Comparison of ENCODE assay signal across 23 cellular contexts in the genomic region with DNA sequence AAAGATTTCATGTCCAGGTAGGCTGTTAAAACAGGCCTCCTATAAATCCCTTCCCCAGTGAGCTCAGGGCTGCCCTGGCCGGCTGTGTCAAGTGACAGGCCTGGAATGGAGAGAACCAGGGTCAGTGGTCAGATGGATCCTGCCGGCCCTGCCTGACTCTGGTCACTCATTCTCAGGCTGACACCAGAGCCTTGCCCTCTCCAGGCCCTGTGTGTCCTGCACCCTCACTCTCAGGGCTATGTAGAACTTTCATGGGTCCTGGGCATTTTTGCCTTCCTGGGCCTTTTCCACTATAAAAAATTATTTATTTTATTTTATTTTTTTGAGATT.
"Had no signal": no experiment of that assay in that cellular context is flagged by ENCODE, and none has a peak within 500 bp of the region (broad histone marks: within the 10 kb centered on the region; RNA-seq: fewer than 3 reads in every experiment).

No MANE protein-coding gene starts in this region.

- H3K9me3 Mint-ChIP-seq: activated CD4-positive, alpha-beta memory T cell treated with anti-CD3 and anti-CD28 coated beads for 36 hours; activated CD4-positive, alpha-beta T cell treated with anti-CD3 and anti-CD28 coated beads, Interleukin-2, amount 10 ng/mL, durations not matched to agents 7 days and 5 days; activated naive CD4-positive, alpha-beta T cell treated with anti-CD3 and anti-CD28 coated beads for 36 hours; activated T-helper 17 cell treated with anti-CD3 and anti-CD28 coated beads, Interleukin-2, amount 50 U/mL, for 72 hours; brain had no signal

- ATAC-seq: activated T-helper 17 cell treated with anti-CD3 and anti-CD28 coated beads, Interleukin-2, amount 50 U/mL, for 72 hours; K562 had no signal

- H3K27ac ChIP-seq: SK-N-MC, VCaP had no signal

- H3K36me3 Mint-ChIP-seq: activated CD4-positive, alpha-beta memory T cell treated with anti-CD3 and anti-CD28 coated beads for 36 hours; activated naive CD8-positive, alpha-beta T cell; brain had no signal

- H3K27ac Mint-ChIP-seq: activated CD4-positive, alpha-beta memory T cell treated with anti-CD3 and anti-CD28 coated beads for 36 hours; activated CD4-positive, alpha-beta T cell treated with anti-CD3 and anti-CD28 coated beads, Interleukin-2, amount 10 ng/mL, durations not matched to agents 7 days and 5 days; activated naive CD4-positive, alpha-beta T cell treated with anti-CD3 and anti-CD28 coated beads for 36 hours; activated naive CD8-positive, alpha-beta T cell; activated T-helper 17 cell treated with anti-CD3 and anti-CD28 coated beads, Interleukin-2, amount 50 U/mL, for 72 hours had no signal

- H3K4me3 ChIP-seq: K562, SK-N-MC had no signal

- FAIRE-seq: astrocyte, K562 had no signal

- H3K4me3 Mint-ChIP-seq: activated CD4-positive, alpha-beta memory T cell treated with anti-CD3 and anti-CD28 coated beads for 36 hours; activated CD4-positive, alpha-beta T cell treated with anti-CD3 and anti-CD28 coated beads, Interleukin-2, amount 10 ng/mL, durations not matched to agents 7 days and 5 days; activated naive CD4-positive, alpha-beta T cell treated with anti-CD3 and anti-CD28 coated beads for 36 hours; activated naive CD8-positive, alpha-beta T cell; activated T-helper 17 cell treated with anti-CD3 and anti-CD28 coated beads, Interleukin-2, amount 50 U/mL, for 72 hours; brain had no signal

- H3K4me1 Mint-ChIP-seq: activated CD4-positive, alpha-beta T cell treated with anti-CD3 and anti-CD28 coated beads, Interleukin-2, amount 10 ng/mL, durations not matched to agents 7 days and 5 days; activated T-helper 17 cell treated with anti-CD3 and anti-CD28 coated beads, Interleukin-2, amount 50 U/mL, for 72 hours had no signal

- H3K27me3 Mint-ChIP-seq: activated CD4-positive, alpha-beta T cell treated with anti-CD3 and anti-CD28 coated beads, Interleukin-2, amount 10 ng/mL, durations not matched to agents 7 days and 5 days; activated naive CD8-positive, alpha-beta T cell; brain had no signal

- DNase-seq: activated CD4-positive, alpha-beta memory T cell treated with anti-CD3 and anti-CD28 coated beads for 36 hours; activated CD4-positive, alpha-beta T cell treated with anti-CD3 and anti-CD28 coated beads, Interleukin-2, amount 10 ng/mL, durations not matched to agents 7 days and 5 days; activated CD4-positive, CD25-positive, alpha-beta regulatory T cell; activated CD8-positive, alpha-beta memory T cell treated with anti-CD3 and anti-CD28 coated beads for 24 hours; activated gamma-delta T cell; activated naive CD4-positive, alpha-beta T cell treated with anti-CD3 and anti-CD28 coated beads for 36 hours; activated T-cell treated with anti-CD3 and anti-CD28 coated beads, Interleukin-2, amount 50 U/mL, for 48 hours; amygdala; Kasumi-1; NCI-H1048; NCI-H146; NCI-H187 treated with DMSO at 0.1 percent for 48 hours; NCI-H2081 treated with DMSO at 0.1 percent for 48 hours; NCI-H526; NCI-H774; T-helper 1 cell had no signal
